In the genomic region with DNA sequence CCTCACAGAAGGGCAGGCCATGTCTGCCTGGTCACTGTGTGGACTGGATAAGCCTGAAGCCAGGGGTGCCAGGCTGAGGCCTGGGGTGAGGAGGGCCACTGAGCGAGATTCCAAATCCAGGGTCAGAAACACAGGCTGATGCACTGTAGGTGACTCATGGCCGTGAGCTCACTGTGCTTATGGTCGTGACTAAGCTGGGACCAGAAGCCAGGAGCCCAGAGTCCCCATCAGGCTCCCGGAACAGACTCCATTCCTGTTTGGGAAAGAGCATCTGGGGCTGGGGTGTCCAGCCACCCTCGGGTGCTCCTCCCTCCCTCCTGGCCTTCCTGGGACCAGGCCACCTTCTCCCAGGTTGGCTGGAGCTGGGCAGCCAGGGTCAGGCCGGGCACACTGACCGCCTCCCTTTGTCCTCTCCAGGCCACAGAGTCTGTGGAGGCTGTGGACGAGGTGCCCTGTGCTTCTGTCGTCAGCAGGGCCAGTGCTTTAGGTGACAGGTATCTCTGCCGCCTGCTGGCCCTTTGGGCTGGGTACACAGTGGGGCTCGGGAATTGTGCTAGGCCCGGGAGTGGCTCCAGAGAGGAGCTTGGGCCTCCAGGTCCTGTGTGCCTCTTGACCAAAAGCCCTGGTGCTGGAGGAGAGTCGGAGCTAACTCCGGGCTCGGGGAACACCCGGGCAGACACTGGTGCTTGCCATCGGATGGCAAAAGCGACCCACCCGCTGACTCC, we compare ENCODE assay signal across 1 cellular context.
TF ChIP-seq lines count a peak whose summit lies in the region.

No MANE protein-coding gene starts in this region.

TF ChIP-seq in HepG2, 621 proteins besides CTCF, POLR2A, EP300 and RAD21 (continued from another document):
- TF ChIP-seq PREB (CRISPR knock-in tag; IDR thresholded peaks at IDR 0.05) (no peak), ZNF224 (CRISPR knock-in tag; IDR thresholded peaks at IDR 0.05) (no peak), BCL6 (CRISPR knock-in tag; IDR thresholded peaks at IDR 0.05) (no peak), POLR2G (IDR thresholded peaks at IDR 0.05; ENCODE audit: low read depth, low read length) (no peak), NR2F6 (IDR thresholded peaks at IDR 0.05) (no peak), NR2F6 (CRISPR knock-in tag; IDR thresholded peaks at IDR 0.05) (no peak), TBX2 (CRISPR knock-in tag; IDR thresholded peaks at IDR 0.05; ENCODE audit: borderline replicate concordance) (no peak), ARHGAP35 (CRISPR knock-in tag; IDR thresholded peaks at IDR 0.05; ENCODE audit: borderline replicate concordance) (no peak)
- TF ChIP-seq, protein P1, sequence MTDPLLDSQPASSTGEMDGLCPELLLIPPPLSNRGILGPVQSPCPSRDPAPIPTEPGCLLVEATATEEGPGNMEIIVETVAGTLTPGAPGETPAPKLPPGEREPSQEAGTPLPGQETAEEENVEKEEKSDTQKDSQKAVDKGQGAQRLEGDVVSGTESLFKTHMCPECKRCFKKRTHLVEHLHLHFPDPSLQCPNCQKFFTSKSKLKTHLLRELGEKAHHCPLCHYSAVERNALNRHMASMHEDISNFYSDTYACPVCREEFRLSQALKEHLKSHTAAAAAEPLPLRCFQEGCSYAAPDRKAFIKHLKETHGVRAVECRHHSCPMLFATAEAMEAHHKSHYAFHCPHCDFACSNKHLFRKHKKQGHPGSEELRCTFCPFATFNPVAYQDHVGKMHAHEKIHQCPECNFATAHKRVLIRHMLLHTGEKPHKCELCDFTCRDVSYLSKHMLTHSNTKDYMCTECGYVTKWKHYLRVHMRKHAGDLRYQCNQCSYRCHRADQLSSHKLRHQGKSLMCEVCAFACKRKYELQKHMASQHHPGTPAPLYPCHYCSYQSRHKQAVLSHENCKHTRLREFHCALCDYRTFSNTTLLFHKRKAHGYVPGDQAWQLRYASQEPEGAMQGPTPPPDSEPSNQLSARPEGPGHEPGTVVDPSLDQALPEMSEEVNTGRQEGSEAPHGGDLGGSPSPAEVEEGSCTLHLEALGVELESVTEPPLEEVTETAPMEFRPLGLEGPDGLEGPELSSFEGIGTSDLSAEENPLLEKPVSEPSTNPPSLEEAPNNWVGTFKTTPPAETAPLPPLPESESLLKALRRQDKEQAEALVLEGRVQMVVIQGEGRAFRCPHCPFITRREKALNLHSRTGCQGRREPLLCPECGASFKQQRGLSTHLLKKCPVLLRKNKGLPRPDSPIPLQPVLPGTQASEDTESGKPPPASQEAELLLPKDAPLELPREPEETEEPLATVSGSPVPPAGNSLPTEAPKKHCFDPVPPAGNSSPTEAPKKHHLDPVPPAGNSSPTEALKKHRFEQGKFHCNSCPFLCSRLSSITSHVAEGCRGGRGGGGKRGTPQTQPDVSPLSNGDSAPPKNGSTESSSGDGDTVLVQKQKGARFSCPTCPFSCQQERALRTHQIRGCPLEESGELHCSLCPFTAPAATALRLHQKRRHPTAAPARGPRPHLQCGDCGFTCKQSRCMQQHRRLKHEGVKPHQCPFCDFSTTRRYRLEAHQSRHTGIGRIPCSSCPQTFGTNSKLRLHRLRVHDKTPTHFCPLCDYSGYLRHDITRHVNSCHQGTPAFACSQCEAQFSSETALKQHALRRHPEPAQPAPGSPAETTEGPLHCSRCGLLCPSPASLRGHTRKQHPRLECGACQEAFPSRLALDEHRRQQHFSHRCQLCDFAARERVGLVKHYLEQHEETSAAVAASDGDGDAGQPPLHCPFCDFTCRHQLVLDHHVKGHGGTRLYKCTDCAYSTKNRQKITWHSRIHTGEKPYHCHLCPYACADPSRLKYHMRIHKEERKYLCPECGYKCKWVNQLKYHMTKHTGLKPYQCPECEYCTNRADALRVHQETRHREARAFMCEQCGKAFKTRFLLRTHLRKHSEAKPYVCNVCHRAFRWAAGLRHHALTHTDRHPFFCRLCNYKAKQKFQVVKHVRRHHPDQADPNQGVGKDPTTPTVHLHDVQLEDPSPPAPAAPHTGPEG (CRISPR knock-in tag; IDR thresholded peaks at IDR 0.05), result no peak
